ENCODE assay signal across 8 cellular contexts in the genomic region with DNA sequence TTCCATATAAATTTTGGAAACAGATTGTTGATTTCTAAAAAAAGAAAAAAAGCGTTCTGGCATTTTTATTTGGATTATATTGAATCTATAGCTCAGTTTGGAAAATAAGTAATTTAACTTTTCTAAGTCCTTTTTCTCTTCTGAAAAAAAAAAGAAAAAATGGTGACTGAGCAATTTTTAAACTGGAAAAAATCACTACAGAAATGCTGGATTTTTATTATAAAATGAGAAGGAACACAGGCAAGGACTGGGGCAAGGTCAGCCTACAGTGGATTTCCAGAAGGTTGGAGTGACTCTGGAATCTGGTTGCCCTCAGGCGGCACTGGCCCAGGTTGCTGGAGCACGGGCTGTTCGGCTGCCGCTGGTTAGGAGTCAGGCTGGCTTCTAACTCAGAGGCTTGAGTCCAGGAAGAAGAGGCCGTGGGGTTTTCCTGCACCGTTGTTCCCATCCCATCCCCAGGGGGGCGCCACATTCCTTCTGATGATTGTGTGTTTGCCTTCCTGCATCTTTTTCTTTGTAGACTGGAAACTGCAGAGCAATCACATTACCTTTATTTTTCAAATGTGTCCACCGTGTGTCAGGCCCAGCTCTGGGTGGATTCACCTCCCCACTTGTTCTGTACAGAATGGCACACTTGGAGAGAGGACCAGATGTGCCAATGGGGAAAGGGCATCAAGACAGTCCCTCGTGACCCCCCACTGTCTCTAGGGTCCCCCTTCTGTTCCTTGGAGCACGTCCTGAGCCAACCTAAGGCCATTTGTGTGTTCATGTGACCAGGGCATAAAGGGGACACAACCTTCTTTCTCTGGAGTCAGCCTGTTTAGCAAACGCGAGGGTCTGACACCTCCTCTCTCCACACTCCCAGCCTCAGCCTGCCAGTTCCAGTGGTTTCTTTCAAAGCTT. TPM values are rescaled to one million over a fixed set of nuclear protein-coding genes. Genes with fewer than 3 reads are reported as not detected.
DNase-seq lines count a peak whose midpoint lies in the region; ATAC-seq and TF ChIP-seq lines count a peak whose summit lies in the region.

No MANE protein-coding gene starts in this region.

- H3K27me3 ChIP-seq in esophagus muscularis mucosa: peaks cover 0 to 26% (median 0%) of the 10 kb centered on the region in 4 donors
- H3K27me3 ChIP-seq in neutrophil: no peaks in the 10 kb centered on the region
- H3K27me3 ChIP-seq in upper lobe of right lung: peaks cover 3% of the 10 kb centered on the region

- WGBS in esophagus muscularis mucosa: 36% methylated on average over 13 of the region's 13 CpGs

- H3K36me3 ChIP-seq in esophagus muscularis mucosa (no peaks in the 10 kb centered on the region), neutrophil (no peaks in the 10 kb centered on the region), upper lobe of right lung (no peaks in the 10 kb centered on the region)

- H3K27ac ChIP-seq in esophagus muscularis mucosa (replicated peaks in 1 of 4) (no peak overlapping the region), neutrophil (no peak overlapping the region), upper lobe of right lung (no peak overlapping the region)

- H3K4me1 ChIP-seq in esophagus muscularis mucosa (peaks cover 0 to 9% (median 3%) of the 10 kb centered on the region in 4 donors), neutrophil (ENCODE audit: control insufficient read depth in 1 of 2, insufficient read depth in 1 of 2, low read depth in 1 of 2, low read length in 1 of 2) (peaks cover 0 to 3% of the 10 kb centered on the region in 2 experiments), upper lobe of right lung (no peaks in the 10 kb centered on the region)

- H3K4me3 ChIP-seq in AG09309 (ENCODE audit: control insufficient read depth, low read depth, low read length) (no peak overlapping the region), esophagus muscularis mucosa (no peak overlapping the region), neutrophil (ENCODE audit: low read depth in 1 of 2, low read length in 1 of 2) (no peak overlapping the region), upper lobe of right lung (no peak overlapping the region)

- intact Hi-C loops in esophagus muscularis mucosa (cut with DNase I): loop anchor here (5.0 kb wide), 2 partner anchors 42 to 152 kb away; a partner anchor contains a TSS
- intact Hi-C loops in upper lobe of right lung (cut with DNase I): loop anchor here (10.0 kb wide), 2 partner anchors 445 to 605 kb away; a partner anchor contains a TSS

- no peak for DNase-seq in AG09309 (ENCODE audit: low read depth)
- peak; percentile 62 for DNase-seq in GM20000 (ENCODE audit: low spot score)
- DNase-seq in NCI-H69 (lab: John Stamatoyannopoulos, UW): peak; percentile 59
- peak; percentile 18 for DNase-seq in activated CD8-positive, alpha-beta memory T cell treated with anti-CD3 and anti-CD28 coated beads, Interleukin-2, amount 50 U/mL, for 24 hours (ENCODE audit: extremely low read depth)
- no peak for DNase-seq in esophagus muscularis mucosa (ENCODE audit: extremely low spot score)
- no peak for DNase-seq in upper lobe of right lung

- no peak for TF ChIP-seq EP300 in esophagus muscularis mucosa (IDR thresholded peaks at IDR 0.05)

- H3K9me3 ChIP-seq in esophagus muscularis mucosa (no peaks in the 10 kb centered on the region), neutrophil (no peaks in the 10 kb centered on the region), upper lobe of right lung (no peaks in the 10 kb centered on the region)

- TF ChIP-seq CTCF in AG09309 (IDR thresholded peaks at IDR 0.05; ENCODE audit: control insufficient read depth, insufficient read depth, low read depth, low read length, missing control alignments): peak; percentile 64
- peak; percentile 22 for TF ChIP-seq CTCF in GM20000 (IDR thresholded peaks at IDR 0.05; ENCODE audit: extremely low read depth, missing control alignments)
- TF ChIP-seq CTCF in esophagus muscularis mucosa (IDR thresholded peaks at IDR 0.05): peak; percentile 36 to 55 (median 49)
- TF ChIP-seq CTCF in neutrophil (IDR thresholded peaks at IDR 0.05): peak; percentile 41
- TF ChIP-seq CTCF in upper lobe of right lung (IDR thresholded peaks at IDR 0.05): peak; percentile 53

- ATAC-seq in upper lobe of right lung (peak; percentile 77), GM21529 (IDR thresholded peaks at IDR 0.05; ENCODE audit: unreplicated experiment) (no peak)

- TF ChIP-seq POLR2A in esophagus muscularis mucosa (IDR thresholded peaks at IDR 0.05; ENCODE audit: low read depth): no peak

RNA-seq across cellular contexts. Expression of a gene that starts 44.5 kb away (rescaled TPM):
- 100 to 1,000 TPM; 129 to 197 (median 140) TPM for total RNA-seq in esophagus muscularis mucosa
- 81.7 TPM for total RNA-seq in upper lobe of right lung

Comparison
In these comparisons a context has a peak if more than half of its experiments do, and no peak if none do; other contexts are left out.
1. DNase-seq: peak in GM20000 (single experiment), NCI-H69 (single experiment) and activated CD8-positive, alpha-beta memory T cell treated with anti-CD3 and anti-CD28 coated beads, Interleukin-2, amount 50 U/mL, for 24 hours (single experiment); none in AG09309 (single experiment), esophagus muscularis mucosa (single experiment) and upper lobe of right lung (single experiment).
2. Peak in every context shown above with its lines, with median percentiles within 50 percentile points of each other: CTCF ChIP-seq.